30 cellular contexts compared by ENCODE assay signal in genomic region chr18:78683191-78684010, GRCh38.
"Had no signal": no experiment of that assay in that cellular context is flagged by ENCODE, and none has a peak within 500 bp of the region (broad histone marks: within the 10 kb centered on the region; RNA-seq: fewer than 3 reads in every experiment).

No MANE protein-coding gene starts in this region.

- H3K4me3 ChIP-seq: ascending aorta, breast epithelium, cardiac muscle cell, coronary artery, dorsolateral prefrontal cortex, esophagus muscularis mucosa, gastrocnemius medialis had no signal

- H3K36me3 Mint-ChIP-seq: activated naive CD4-positive, alpha-beta T cell treated with anti-CD3 and anti-CD28 coated beads, Interleukin-2, amount 10 ng/mL, durations not matched to agents 7 days and 5 days; activated naive CD8-positive, alpha-beta T cell; brain had no signal

- ATAC-seq: activated T-cell treated with anti-CD3 and anti-CD28 coated beads, Interleukin-2, amount 50 U/mL, for 72 hours; effector memory CD8-positive, alpha-beta T cell; foreskin keratinocyte; gastrocnemius medialis; WTC11 had no signal

- DNase-seq: activated CD4-positive, alpha-beta memory T cell treated with anti-CD3 and anti-CD28 coated beads, Interleukin-2, amount 10 ng/mL, durations not matched to agents 7 days and 5 days; activated CD4-positive, alpha-beta T cell treated with anti-CD3 and anti-CD28 coated beads for 1 hour; activated CD4-positive, alpha-beta T cell treated with anti-CD3 and anti-CD28 coated beads for 4 hours; activated CD4-positive, alpha-beta T cell treated with anti-CD3 and anti-CD28 coated beads, Interleukin-2, amount 10 ng/mL, durations not matched to agents 7 days and 5 days; activated CD4-positive, alpha-beta T cell treated with anti-CD3 and anti-CD28 coated beads, Interleukin-2, amount 50 U/mL, for 4 hours; activated CD8-positive, alpha-beta memory T cell treated with anti-CD3 and anti-CD28 coated beads, Interleukin-2, amount 50 U/mL, for 48 hours; activated gamma-delta T cell; activated naive CD4-positive, alpha-beta T cell; activated naive CD4-positive, alpha-beta T cell treated with anti-CD3 and anti-CD28 coated beads, Interleukin-2, amount 10 ng/mL, durations not matched to agents 7 days and 5 days; activated T-cell treated with anti-CD3 and anti-CD28 coated beads for 4 hours; activated T-cell treated with anti-CD3 and anti-CD28 coated beads, Interleukin-2, amount 50 U/mL, for 24 hours; activated T-cell treated with anti-CD3 and anti-CD28 coated beads, Interleukin-2, amount 50 U/mL, for 72 hours; central memory CD4-positive, alpha-beta T cell; cerebellar nuclear complex; effector CD4-positive, alpha-beta T cell; effector memory CD8-positive, alpha-beta T cell; erythroblast; foreskin keratinocyte; gastrocnemius medialis; T-helper 2 cell had no signal

- H3K27ac ChIP-seq: ascending aorta, breast epithelium, cardiac muscle cell, coronary artery, dorsolateral prefrontal cortex, esophagus muscularis mucosa, foreskin keratinocyte, gastrocnemius medialis had no signal

- H3K27me3 ChIP-seq: ascending aorta, cardiac muscle cell, foreskin keratinocyte, gastrocnemius medialis had no signal

- H3K36me3 ChIP-seq: ascending aorta, breast epithelium, cardiac muscle cell, esophagus muscularis mucosa, gastrocnemius medialis had no signal

- H3K4me3 Mint-ChIP-seq: activated CD4-positive, alpha-beta memory T cell treated with anti-CD3 and anti-CD28 coated beads, Interleukin-2, amount 10 ng/mL, durations not matched to agents 7 days and 5 days; activated CD4-positive, alpha-beta T cell treated with anti-CD3 and anti-CD28 coated beads, Interleukin-2, amount 10 ng/mL, durations not matched to agents 7 days and 5 days; activated naive CD4-positive, alpha-beta T cell treated with anti-CD3 and anti-CD28 coated beads, Interleukin-2, amount 10 ng/mL, durations not matched to agents 7 days and 5 days; activated naive CD8-positive, alpha-beta T cell; activated T-cell treated with anti-CD3 and anti-CD28 coated beads, Interleukin-2, amount 50 U/mL, for 24 hours; activated T-cell treated with anti-CD3 and anti-CD28 coated beads, Interleukin-2, amount 50 U/mL, for 72 hours; brain; dendritic cell treated with granulocyte-macrophage colony-stimulating factor and Interleukin-4, amounts not matched to agents 40 ng/mL and 50 ng/mL, for 4 days; effector memory CD8-positive, alpha-beta T cell; WTC11 had no signal

- H3K27ac Mint-ChIP-seq: activated CD4-positive, alpha-beta memory T cell treated with anti-CD3 and anti-CD28 coated beads, Interleukin-2, amount 10 ng/mL, durations not matched to agents 7 days and 5 days; activated CD4-positive, alpha-beta T cell treated with anti-CD3 and anti-CD28 coated beads, Interleukin-2, amount 10 ng/mL, durations not matched to agents 7 days and 5 days; activated naive CD4-positive, alpha-beta T cell treated with anti-CD3 and anti-CD28 coated beads, Interleukin-2, amount 10 ng/mL, durations not matched to agents 7 days and 5 days; activated naive CD8-positive, alpha-beta T cell; activated T-cell treated with anti-CD3 and anti-CD28 coated beads, Interleukin-2, amount 50 U/mL, for 24 hours; activated T-cell treated with anti-CD3 and anti-CD28 coated beads, Interleukin-2, amount 50 U/mL, for 72 hours; brain; dendritic cell treated with granulocyte-macrophage colony-stimulating factor and Interleukin-4, amounts not matched to agents 40 ng/mL and 50 ng/mL, for 4 days; effector memory CD8-positive, alpha-beta T cell; WTC11 had no signal

- H3K4me1 Mint-ChIP-seq: activated CD4-positive, alpha-beta memory T cell treated with anti-CD3 and anti-CD28 coated beads, Interleukin-2, amount 10 ng/mL, durations not matched to agents 7 days and 5 days; activated CD4-positive, alpha-beta T cell treated with anti-CD3 and anti-CD28 coated beads, Interleukin-2, amount 10 ng/mL, durations not matched to agents 7 days and 5 days; activated naive CD4-positive, alpha-beta T cell treated with anti-CD3 and anti-CD28 coated beads, Interleukin-2, amount 10 ng/mL, durations not matched to agents 7 days and 5 days had no signal

- H3K4me1 ChIP-seq: ascending aorta, breast epithelium, esophagus muscularis mucosa, foreskin keratinocyte, gastrocnemius medialis had no signal

- H3K27me3 Mint-ChIP-seq: activated CD4-positive, alpha-beta memory T cell treated with anti-CD3 and anti-CD28 coated beads, Interleukin-2, amount 10 ng/mL, durations not matched to agents 7 days and 5 days; activated CD4-positive, alpha-beta T cell treated with anti-CD3 and anti-CD28 coated beads, Interleukin-2, amount 10 ng/mL, durations not matched to agents 7 days and 5 days; activated naive CD4-positive, alpha-beta T cell treated with anti-CD3 and anti-CD28 coated beads, Interleukin-2, amount 10 ng/mL, durations not matched to agents 7 days and 5 days; activated naive CD8-positive, alpha-beta T cell; activated T-cell treated with anti-CD3 and anti-CD28 coated beads, Interleukin-2, amount 50 U/mL, for 24 hours; dendritic cell treated with granulocyte-macrophage colony-stimulating factor and Interleukin-4, amounts not matched to agents 40 ng/mL and 50 ng/mL, for 4 days had no signal

- H3K9me3 Mint-ChIP-seq: activated CD4-positive, alpha-beta memory T cell treated with anti-CD3 and anti-CD28 coated beads, Interleukin-2, amount 10 ng/mL, durations not matched to agents 7 days and 5 days; activated CD4-positive, alpha-beta T cell treated with anti-CD3 and anti-CD28 coated beads, Interleukin-2, amount 10 ng/mL, durations not matched to agents 7 days and 5 days; activated naive CD4-positive, alpha-beta T cell treated with anti-CD3 and anti-CD28 coated beads, Interleukin-2, amount 10 ng/mL, durations not matched to agents 7 days and 5 days; activated T-cell treated with anti-CD3 and anti-CD28 coated beads, Interleukin-2, amount 50 U/mL, for 24 hours; activated T-cell treated with anti-CD3 and anti-CD28 coated beads, Interleukin-2, amount 50 U/mL, for 72 hours; dendritic cell treated with granulocyte-macrophage colony-stimulating factor and Interleukin-4, amounts not matched to agents 40 ng/mL and 50 ng/mL, for 4 days; effector memory CD8-positive, alpha-beta T cell had no signal

- H3K9me3 ChIP-seq: ascending aorta, breast epithelium, esophagus muscularis mucosa, gastrocnemius medialis had no signal
